1 cellular context compared by ENCODE assay signal in genomic region chr1:175220853-175221547, GRCh38.
TF ChIP-seq lines count a peak whose summit lies in the region.

No MANE protein-coding gene starts in this region.

TF ChIP-seq in HepG2, 621 proteins besides CTCF, POLR2A, EP300 and RAD21:
- TF ChIP-seq ISL2 (CRISPR knock-in tag; IDR thresholded peaks at IDR 0.05) (no peak), ZNF136 (CRISPR knock-in tag; IDR thresholded peaks at IDR 0.05; ENCODE audit: low read depth) (no peak), FOSL1 (CRISPR knock-in tag; IDR thresholded peaks at IDR 0.05; ENCODE audit: borderline replicate concordance) (no peak), SAP130 (CRISPR knock-in tag; IDR thresholded peaks at IDR 0.05; ENCODE audit: low read depth) (no peak), PRDM15 (CRISPR knock-in tag; IDR thresholded peaks at IDR 0.05) (peak; percentile 64)
